20 cellular contexts compared by ENCODE assay signal in genomic region chr15:51613988-51614387, GRCh38. TPM values are rescaled to one million over a fixed set of nuclear protein-coding genes. Genes with fewer than 3 reads are reported as not detected.
DNase-seq lines count a peak whose midpoint lies in the region; ATAC-seq, FAIRE-seq and TF ChIP-seq lines count a peak whose summit lies in the region.
"Had no signal": no experiment of that assay in that cellular context is flagged by ENCODE, and none has a peak within 500 bp of the region (broad histone marks: within the 10 kb centered on the region; RNA-seq: fewer than 3 reads in every experiment).

No MANE protein-coding gene starts in this region.

- TF ChIP-seq POLR2A in IMR-90 (IDR thresholded peaks at IDR 0.05; ENCODE audit: low read depth, low read length) = no peak
- TF ChIP-seq POLR2A in HepG2 (IDR thresholded peaks at IDR 0.05; ENCODE audit: insufficient read depth in 1 of 2, low read depth in 2 of 2, low read length in 2 of 2) = no peak

- TF ChIP-seq RAD21 in IMR-90 (IDR thresholded peaks at IDR 0.05; ENCODE audit: low read length) = no peak
- TF ChIP-seq RAD21 in HepG2 (CRISPR knock-in tag; IDR thresholded peaks at IDR 0.05) = no peak

- ATAC-seq in IMR-90 (ENCODE audit: low read depth) (no peak), HepG2 (no peak), HG02973 (IDR thresholded peaks at IDR 0.05; ENCODE audit: unreplicated experiment) (no peak)

- no peak overlapping the region for H3K9ac ChIP-seq in IMR-90 (ENCODE audit: low read depth, low read length)
- H3K9ac ChIP-seq in HepG2 (ENCODE audit: insufficient read depth, low read depth, low read length) = no peak overlapping the region
- H3K9ac ChIP-seq: BLaER1 had no signal

- H3K56ac ChIP-seq in IMR-90 (ENCODE audit: extremely low read depth, insufficient read depth, low read length) = no peak overlapping the region

- no peak overlapping the region for H3K27ac ChIP-seq in IMR-90 (ENCODE audit: insufficient read depth, low read length)
- no peak overlapping the region for H3K27ac ChIP-seq in HepG2 (ENCODE audit: extremely low read length, insufficient read depth, low read length)
- H3K27ac ChIP-seq in small intestine (ENCODE audit: low read depth in 1 of 2, low read length in 1 of 2) = peak overlapping the region in 1 of 2 donors; percentile 55
- H3K27ac ChIP-seq: BLaER1, C4-2B had no signal

- H4K20me1 ChIP-seq in IMR-90 (ENCODE audit: insufficient read depth, low read length) (0 out of 2 replicates have a peak, but pooled peaks cover 5% of the 10 kb centered on the region), HepG2 (ENCODE audit: insufficient read depth, low read length) (no peaks in the 10 kb centered on the region)
- H4K20me1 ChIP-seq: BLaER1 had no signal

- H3K9me3 ChIP-seq in IMR-90 (ENCODE audit: control insufficient read depth, insufficient read depth, low read length) = peaks cover 1% of the 10 kb centered on the region; the same call in 1 of the 2 replicates
- H3K9me3 ChIP-seq in HepG2 (ENCODE audit: low read length) = no peaks in the 10 kb centered on the region
- no peaks in the 10 kb centered on the region for H3K9me3 ChIP-seq in small intestine (ENCODE audit: control insufficient read depth, low read depth)
- H3K9me3 ChIP-seq: HAP-1 had no signal

- no peak overlapping the region for H3K4ac ChIP-seq in IMR-90 (ENCODE audit: low read depth, low read length)

- TF ChIP-seq EP300 in HepG2 (IDR thresholded peaks at IDR 0.05; ENCODE audit: low read depth in 2 of 2, low read length in 2 of 2) (no peak), HepG2 (CRISPR knock-in tag; IDR thresholded peaks at IDR 0.05; ENCODE audit: borderline replicate concordance) (no peak)

- H3K4me1 ChIP-seq in IMR-90 (ENCODE audit: control insufficient read depth, insufficient read depth, low read length) (no peaks in the 10 kb centered on the region), HepG2 (ENCODE audit: insufficient read depth, low read length) (0 out of 2 replicates have a peak, but pooled peaks cover under 1% of the 10 kb centered on the region), small intestine (ENCODE audit: control insufficient read depth in 2 of 2, insufficient read depth in 1 of 2, low read depth in 1 of 2, low read length in 1 of 2) (peaks cover 0 to 3% of the 10 kb centered on the region in 2 donors)
- H3K4me1 ChIP-seq: HAP-1 had no signal

- H3K4me2 ChIP-seq in IMR-90 (ENCODE audit: low read depth, low read length) = no peak overlapping the region
- H3K4me2 ChIP-seq in HepG2 (ENCODE audit: low read depth, low read length) = no peak overlapping the region
- H3K4me2 ChIP-seq: BLaER1 had no signal

- TF ChIP-seq CTCF in IMR-90 (conservative IDR thresholded peaks at IDR 0.05; ENCODE audit: low read depth, low read length) (no peak), HepG2 (CRISPR knock-in tag; IDR thresholded peaks at IDR 0.05) (no peak)

- H2AFZ ChIP-seq in IMR-90 (replicated peaks; ENCODE audit: low read length, poor library complexity) (no peak overlapping the region), HepG2 (ENCODE audit: low read length) (no peak overlapping the region)

- H4K8ac ChIP-seq in IMR-90 (ENCODE audit: low read depth in 2 of 2, low read length in 2 of 2) = no peak overlapping the region

- H3K4me3 ChIP-seq in IMR-90 (ENCODE audit: insufficient read depth, low read depth, low read length) = no peak overlapping the region
- H3K4me3 ChIP-seq in HepG2 (replicated peaks in 1 of 3; ENCODE audit: insufficient read depth in 1 of 3, low read depth in 2 of 3, low read length in 3 of 3) = no peak overlapping the region
- H3K4me3 ChIP-seq in small intestine (ENCODE audit: low read depth in 1 of 2, low read length in 2 of 2) = no peak overlapping the region
- H3K4me3 ChIP-seq: BLaER1, HAP-1 had no signal

- no peak overlapping the region for H2AK5ac ChIP-seq in IMR-90 (ENCODE audit: low read depth, low read length)

- H4K91ac ChIP-seq in IMR-90 (ENCODE audit: insufficient read depth, low read depth, low read length) = no peak overlapping the region

- H4K5ac ChIP-seq in IMR-90 (ENCODE audit: low read depth, low read length) = no peak overlapping the region

- POLR2A ChIA-PET in IMR-90 (lab: Charles Lee; ENCODE audit: unreplicated experiment) = no interaction called here
- POLR2A ChIA-PET in HepG2 (lab: Yijun Ruan, JAX) = no interaction called here

- H2BK20ac ChIP-seq in IMR-90 (ENCODE audit: low read depth, low read length) = no peak overlapping the region

- intact Hi-C loops in IMR-90 (cut with micrococcal nuclease) = no loop called here
- intact Hi-C loops in HepG2 (cut with micrococcal nuclease; ENCODE audit: unreplicated experiment) = no loop called here

- dilution Hi-C loops in IMR-90 (cut with HindIII; ENCODE audit: low sequenced_read_pairs, unreplicated experiment) = no loop called here

- H2BK5ac ChIP-seq in IMR-90 (ENCODE audit: low read depth, low read length, poor library complexity, severe bottlenecking) = no peak overlapping the region

- no peak overlapping the region for H2BK15ac ChIP-seq in IMR-90 (ENCODE audit: low read depth, low read length)

- peaks cover 9 to 12% of the 10 kb centered on the region in 2 experiments; a peak in 3 of 4 replicates for H3K79me1 ChIP-seq in IMR-90 (ENCODE audit: low read depth in 1 of 2, low read length in 2 of 2)

- H3K36me3 ChIP-seq in IMR-90 (ENCODE audit: control insufficient read depth, insufficient read depth, low read length) (no peaks in the 10 kb centered on the region), HepG2 (replicated peaks in 1 of 2; ENCODE audit: control insufficient read depth in 1 of 2, insufficient read depth in 2 of 2, low read length in 2 of 2) (no peaks in the 10 kb centered on the region), small intestine (ENCODE audit: control insufficient read depth in 2 of 2, insufficient read depth in 2 of 2, low read length in 2 of 2) (peaks cover 0 to 2% of the 10 kb centered on the region in 2 donors)

- FAIRE-seq in HepG2 (lab: Jason Lieb, UNC) (no peak), small intestine (lab: Jason Lieb, UNC) (no peak)
- FAIRE-seq: GM12891, GM18507, H54 had no signal

- DNase-seq in IMR-90 (no peak), HepG2 (ENCODE audit: low spot score) (no peak), small intestine (peak; percentile 94), CD1c-positive myeloid dendritic cell (ENCODE audit: extremely low spot score) (no peak), NCI-H69 (lab: John Stamatoyannopoulos, UW) (no peak)
- DNase-seq: Calu3; CD4-positive, alpha-beta memory T cell; COR-L47; DMS53; DMS79 treated with DMSO at 0.1 percent for 48 hours; GF-D8; GOT3; HFFc6 had no signal

- no peak overlapping the region for H2BK120ac ChIP-seq in IMR-90 (ENCODE audit: low read depth, low read length)

- H3K27me3 ChIP-seq in IMR-90 (ENCODE audit: control insufficient read depth, insufficient read depth, low read length) (no peaks in the 10 kb centered on the region), HepG2 (ENCODE audit: control insufficient read depth in 1 of 2, insufficient read depth in 2 of 2, low read length in 2 of 2) (no peaks in the 10 kb centered on the region), small intestine (ENCODE audit: control insufficient read depth in 2 of 2, insufficient read depth in 2 of 2, low read length in 2 of 2) (no peaks in the 10 kb centered on the region)
- H3K27me3 ChIP-seq: BLaER1 had no signal

- in situ Hi-C loops in IMR-90 (cut with MboI; ENCODE audit: low sequenced_read_pairs) = no loop called here
- in situ Hi-C loops in HepG2 (cut with HindIII; ENCODE audit: extremely low pct_ligation_motif_present, low pct_unique_long_range_greater_than_20kb) = no loop called here

- H3K9me1 ChIP-seq in IMR-90 (ENCODE audit: insufficient read depth, low read length) = no peaks in the 10 kb centered on the region

- peaks cover 1% of the 10 kb centered on the region for H3K79me2 ChIP-seq in HepG2 (ENCODE audit: insufficient read depth, low read length)

- no peak overlapping the region for H2AK9ac ChIP-seq in IMR-90 (replicated peaks; ENCODE audit: low read depth, low read length, poor library complexity)

- no CpG with 5 or more reads among the region's 3 CpGs for WGBS in IMR-90 (ENCODE audit: extremely low coverage in 2 of 2, insufficient read length in 1 of 2), 2 experiments
- 94% methylated on average over 3 of the region's 3 CpGs for WGBS in HepG2 (ENCODE audit: low lambda C conversion rate)
- WGBS in small intestine, 3 donors = 18 to 63% (median 35%) methylated on average over 3 of the region's 3 CpGs

- no peak overlapping the region for H3K18ac ChIP-seq in IMR-90 (ENCODE audit: low read depth, low read length)

- BruUV-seq in IMR-90 (replicated peaks; lab: Mats Ljungman, UMichigan) (no TSS peak), HepG2 (replicated peaks; lab: Mats Ljungman, UMichigan) (no TSS peak)

- CTCF ChIA-PET in IMR-90 (lab: Yijun Ruan, JAX) (no interaction called here), HepG2 (lab: Yijun Ruan, JAX; ENCODE audit: low intra/inter-chr PET ratio, low total read pairs) (no interaction called here)

- no peak overlapping the region for H3K23ac ChIP-seq in IMR-90 (ENCODE audit: low read depth, low read length)

- no peak overlapping the region for H3K14ac ChIP-seq in IMR-90 (replicated peaks; ENCODE audit: low read depth, low read length)

RNA-seq across cellular contexts. Expression of gene DMXL2, which starts 8.6 kb away (rescaled TPM):
- total RNA-seq in IMR-90 (2012; rRNA removed) = 21.9 and 34.4 TPM in 2 replicates
- polyA plus RNA-seq in IMR-90 (2012; rRNA removed) = 6.9 and 9.7 TPM in 2 replicates
- polyA plus RNA-seq in IMR-90 (2012; cell fraction: cytosol; rRNA removed) = 1.5 and 35.0 TPM in 2 replicates
- polyA plus RNA-seq in IMR-90 (2012; cell fraction: nucleus; rRNA removed; ENCODE audit: low replicate concordance) = 46.0 and 166 TPM in 2 replicates
- total RNA-seq in HepG2 (2016; rRNA removed; fragmentation: Illumina TruSeq; extraction: Trizol) = 14.4 and 15.3 TPM in 2 replicates
- 2.9 and 3.9 TPM in 2 replicates for total RNA-seq in HepG2 (2016; cell fraction: cytosol; rRNA removed; fragmentation: Illumina TruSeq; extraction: Trizol; ENCODE audit: low read depth)
- total RNA-seq in HepG2 (2016; cell fraction: insoluble cytoplasmic fraction; rRNA removed; fragmentation: Illumina TruSeq; extraction: Trizol) = 10.5 and 14.9 TPM in 2 replicates
- total RNA-seq in HepG2 (2016; cell fraction: membrane; rRNA removed; fragmentation: Illumina TruSeq; extraction: Trizol) = 3.6 and 5.3 TPM in 2 replicates
- total RNA-seq in HepG2 (2016; cell fraction: nucleus; rRNA removed; fragmentation: Illumina TruSeq; extraction: Trizol) = 25.7 and 26.2 TPM in 2 replicates
- polyA plus RNA-seq in HepG2 (2011; rRNA removed) = 11.6 and 11.8 TPM in 2 replicates
- polyA plus RNA-seq in HepG2 (2011; cell fraction: cytosol; rRNA removed) = 2.5 and 4.5 TPM in 2 replicates
- 24.4 and 27.0 TPM in 2 replicates for polyA plus RNA-seq in HepG2 (2011; cell fraction: nucleus; rRNA removed)
- polyA plus RNA-seq in HepG2 (2012) = 9.9 and 10.4 TPM in 2 replicates
- 0.51 and 0.75 TPM in 2 replicates for polyA plus RNA-seq in HepG2 (2016; cell fraction: cytosol; fragmentation: Illumina TruSeq; extraction: Trizol; ENCODE audit: low read depth)
- polyA plus RNA-seq in HepG2 (2016; cell fraction: insoluble cytoplasmic fraction; fragmentation: Illumina TruSeq; extraction: Trizol; ENCODE audit: low read depth) = 11.1 and 13.6 TPM in 2 replicates
- 1.6 and 2.1 TPM in 2 replicates for polyA plus RNA-seq in HepG2 (2016; cell fraction: membrane; fragmentation: Illumina TruSeq; extraction: Trizol; ENCODE audit: low read depth)
- 46.6 and 53.7 TPM in 2 replicates for polyA plus RNA-seq in HepG2 (2016; cell fraction: nucleus; fragmentation: Illumina TruSeq; extraction: Trizol; ENCODE audit: insufficient read depth, low read depth)
- 7.7 and 16.1 TPM in 2 replicates for polyA minus RNA-seq in HepG2 (2011; rRNA and poly(A)+ RNA removed; ENCODE audit: low replicate concordance)
- 6.0 and 11.5 TPM in 2 replicates for polyA minus RNA-seq in HepG2 (2011; cell fraction: cytosol; rRNA and poly(A)+ RNA removed)
- polyA minus RNA-seq in HepG2 (2011; cell fraction: nucleus; rRNA and poly(A)+ RNA removed) = 31.9 and 35.7 TPM in 2 replicates
- 10 to 100 TPM; 24.5 to 46.7 (median 38.4) TPM for polyA plus RNA-seq in small intestine
